ENCODE assay signal across 11 cellular contexts in genomic region chr20:12928755-12929401, GRCh38.
DNase-seq lines count a peak whose midpoint lies in the region; ATAC-seq and TF ChIP-seq lines count a peak whose summit lies in the region.
"Had no signal": no experiment of that assay in that cellular context is flagged by ENCODE, and none has a peak within 500 bp of the region (broad histone marks: within the 10 kb centered on the region; RNA-seq: fewer than 3 reads in every experiment).

No MANE protein-coding gene starts in this region.

- peak overlapping the region; percentile 82 to 90 for H3K27ac Mint-ChIP-seq in natural killer cell

- ATAC-seq in natural killer cell = peak; percentile 51 to 68 (median 54)
- ATAC-seq in HG03039 (IDR thresholded peaks at IDR 0.05; ENCODE audit: unreplicated experiment) = no peak
- ATAC-seq: activated T-cell treated with anti-CD3 and anti-CD28 coated beads, Interleukin-2, amount 50 U/mL, for 4 hours; K562 had no signal

- H3K27ac ChIP-seq in epithelial cell of prostate = peak overlapping the region; percentile 58
- H3K27ac ChIP-seq in prostate gland = no peak overlapping the region

- no peaks in the 10 kb centered on the region for H3K9me3 Mint-ChIP-seq in natural killer cell
- H3K9me3 Mint-ChIP-seq: activated T-cell treated with anti-CD3 and anti-CD28 coated beads, Interleukin-2, amount 50 U/mL, for 4 hours had no signal

- peaks cover 8% of the 10 kb centered on the region for H3K4me1 ChIP-seq in prostate gland (replicated peaks)

- 72% methylated on average over 4 of the region's 4 CpGs for WGBS in prostate gland

- H3K9me3 ChIP-seq in prostate gland = no peaks in the 10 kb centered on the region

- intact Hi-C loops in natural killer cell (cut with micrococcal nuclease) (loop anchor here (5.0 to 10.0 kb wide), 2 partner anchors 618 to 856 kb away; partner anchors contain the start of genes ESF1 and NDUFAF5), prostate gland (cut with DNase I) (loop anchor here (5.0 kb wide), 1 partner anchor 178 kb away; no protein-coding TSS in a partner anchor)

- H3K36me3 ChIP-seq in prostate gland = no peaks in the 10 kb centered on the region

- H3K4me3 ChIP-seq in prostate gland = no peak overlapping the region
- H3K4me3 ChIP-seq: K562 had no signal

- no peaks in the 10 kb centered on the region for H3K27me3 Mint-ChIP-seq in natural killer cell (ENCODE audit: low read depth in 2 of 2)

- TF ChIP-seq POLR2A in prostate gland (IDR thresholded peaks at IDR 0.05) = no peak

- TF ChIP-seq CTCF in natural killer cell (IDR thresholded peaks at IDR 0.05) = no peak
- no peak for TF ChIP-seq CTCF in prostate gland (IDR thresholded peaks at IDR 0.05)
- TF ChIP-seq CTCF in GM20000 (IDR thresholded peaks at IDR 0.05; ENCODE audit: extremely low read depth, missing control alignments) = no peak

- H3K27me3 ChIP-seq in prostate gland (replicated peaks; ENCODE audit: insufficient read depth) = no peaks in the 10 kb centered on the region

- H3K4me3 Mint-ChIP-seq in natural killer cell = peak overlapping the region; percentile 23
- H3K4me3 Mint-ChIP-seq: activated T-cell treated with anti-CD3 and anti-CD28 coated beads, Interleukin-2, amount 50 U/mL, for 4 hours had no signal

- no peaks in the 10 kb centered on the region for H3K36me3 Mint-ChIP-seq in natural killer cell

- DNase-seq in EL (peak; percentile 81), NCI-H226 (peak; percentile 70), epithelial cell of prostate (ENCODE audit: low read depth, low spot score) (no peak), natural killer cell (no peak), prostate gland (ENCODE audit: low spot score) (no peak), nucleus accumbens (lab: John Stamatoyannopoulos, UW) (no peak), GM20000 (ENCODE audit: low spot score) (no peak)
- DNase-seq: activated T-cell treated with anti-CD3 and anti-CD28 coated beads, Interleukin-2, amount 50 U/mL, for 4 hours; NCI-H510A treated with DMSO at 0.1 percent for 48 hours had no signal

- H3K4me1 Mint-ChIP-seq in natural killer cell = peaks cover 36 to 38% of the 10 kb centered on the region in 2 donors

Comparison
In these comparisons a context has a peak if more than half of its experiments do, and no peak if none do; other contexts are left out.
1. DNase-seq: peak in EL (single experiment) and NCI-H226 (single experiment); none in epithelial cell of prostate (single experiment), natural killer cell (single experiment), prostate gland (single experiment), nucleus accumbens (0 of 56) and GM20000 (single experiment).